In genomic region chr9:129080608-129081387, GRCh38 we compare ENCODE assay signal across 1 cellular context.
TF ChIP-seq lines count a peak whose summit lies in the region.

TSS of gene DOLPP1 (plus strand) at chr9:129081111. CDS start at chr9:129081132, 21 bp downstream.

TF ChIP-seq in HepG2, 621 proteins besides CTCF, POLR2A, EP300 and RAD21 (continued from another document and continues in another):
- TF ChIP-seq ARID4A (CRISPR knock-in tag; IDR thresholded peaks at IDR 0.05; ENCODE audit: borderline replicate concordance) (peak; percentile 98), RAD51 (IDR thresholded peaks at IDR 0.05; ENCODE audit: borderline replicate concordance) (no peak), NR2F6 (IDR thresholded peaks at IDR 0.05) (no peak), NR2F6 (CRISPR knock-in tag; IDR thresholded peaks at IDR 0.05) (no peak), LCORL (IDR thresholded peaks at IDR 0.05) (no peak), LCORL (CRISPR knock-in tag; IDR thresholded peaks at IDR 0.05) (peak; percentile 65; the same call in 1 of the 2 replicates), ZNF274 (CRISPR knock-in tag; IDR thresholded peaks at IDR 0.05) (no peak), GATAD2A (CRISPR knock-in tag; IDR thresholded peaks at IDR 0.05) (no peak), BRCA1 (CRISPR knock-in tag; IDR thresholded peaks at IDR 0.05) (no peak), NKX3-1 (CRISPR knock-in tag; IDR thresholded peaks at IDR 0.05) (no peak), HNRNPH1 (optimal IDR thresholded peaks at IDR 0.05; ENCODE audit: low read depth, low read length) (no peak), ZNF256 (CRISPR knock-in tag; conservative IDR thresholded peaks at IDR 0.05) (no peak), ZNF3 (CRISPR knock-in tag; IDR thresholded peaks at IDR 0.05) (no peak), ZNF552 (CRISPR knock-in tag; IDR thresholded peaks at IDR 0.05; ENCODE audit: borderline replicate concordance) (no peak), ZNF335 (CRISPR knock-in tag; IDR thresholded peaks at IDR 0.05) (0 out of 2 replicates have a peak, but pooled peaks have one; percentile 39), GTF3A (CRISPR knock-in tag; conservative IDR thresholded peaks at IDR 0.05) (no peak), ZNF143 (CRISPR knock-in tag; IDR thresholded peaks at IDR 0.05) (no peak), SMYD3 (CRISPR knock-in tag; IDR thresholded peaks at IDR 0.05) (no peak), ZNF180 (CRISPR knock-in tag; IDR thresholded peaks at IDR 0.05; ENCODE audit: borderline replicate concordance, low read depth) (no peak), PHF8 (CRISPR knock-in tag; IDR thresholded peaks at IDR 0.05) (peak; percentile 91), PTBP1 (IDR thresholded peaks at IDR 0.05; ENCODE audit: low read depth, low read length, poor library complexity, severe bottlenecking) (no peak)
- TF ChIP-seq, protein P1, sequence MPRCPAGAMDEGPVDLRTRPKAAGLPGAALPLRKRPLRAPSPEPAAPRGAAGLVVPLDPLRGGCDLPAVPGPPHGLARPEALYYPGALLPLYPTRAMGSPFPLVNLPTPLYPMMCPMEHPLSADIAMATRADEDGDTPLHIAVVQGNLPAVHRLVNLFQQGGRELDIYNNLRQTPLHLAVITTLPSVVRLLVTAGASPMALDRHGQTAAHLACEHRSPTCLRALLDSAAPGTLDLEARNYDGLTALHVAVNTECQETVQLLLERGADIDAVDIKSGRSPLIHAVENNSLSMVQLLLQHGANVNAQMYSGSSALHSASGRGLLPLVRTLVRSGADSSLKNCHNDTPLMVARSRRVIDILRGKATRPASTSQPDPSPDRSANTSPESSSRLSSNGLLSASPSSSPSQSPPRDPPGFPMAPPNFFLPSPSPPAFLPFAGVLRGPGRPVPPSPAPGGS (CRISPR knock-in tag; IDR thresholded peaks at IDR 0.05): no peak; the same call in 1 of the 2 replicates
- TF ChIP-seq, protein P2, sequence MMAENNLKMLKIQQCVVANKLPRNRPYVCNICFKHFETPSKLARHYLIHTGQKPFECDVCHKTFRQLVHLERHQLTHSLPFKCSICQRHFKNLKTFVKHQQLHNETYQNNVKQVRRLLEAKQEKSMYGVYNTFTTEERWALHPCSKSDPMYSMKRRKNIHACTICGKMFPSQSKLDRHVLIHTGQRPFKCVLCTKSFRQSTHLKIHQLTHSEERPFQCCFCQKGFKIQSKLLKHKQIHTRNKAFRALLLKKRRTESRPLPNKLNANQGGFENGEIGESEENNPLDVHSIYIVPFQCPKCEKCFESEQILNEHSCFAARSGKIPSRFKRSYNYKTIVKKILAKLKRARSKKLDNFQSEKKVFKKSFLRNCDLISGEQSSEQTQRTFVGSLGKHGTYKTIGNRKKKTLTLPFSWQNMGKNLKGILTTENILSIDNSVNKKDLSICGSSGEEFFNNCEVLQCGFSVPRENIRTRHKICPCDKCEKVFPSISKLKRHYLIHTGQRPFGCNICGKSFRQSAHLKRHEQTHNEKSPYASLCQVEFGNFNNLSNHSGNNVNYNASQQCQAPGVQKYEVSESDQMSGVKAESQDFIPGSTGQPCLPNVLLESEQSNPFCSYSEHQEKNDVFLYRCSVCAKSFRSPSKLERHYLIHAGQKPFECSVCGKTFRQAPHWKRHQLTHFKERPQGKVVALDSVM (CRISPR knock-in tag; IDR thresholded peaks at IDR 0.05): no peak
- TF ChIP-seq, protein P3, sequence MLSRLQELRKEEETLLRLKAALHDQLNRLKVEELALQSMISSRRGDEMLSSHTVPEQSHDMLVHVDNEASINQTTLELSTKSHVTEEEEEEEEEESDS (CRISPR knock-in tag; IDR thresholded peaks at IDR 0.05; ENCODE audit: borderline replicate concordance): no peak
- TF ChIP-seq, protein P4, sequence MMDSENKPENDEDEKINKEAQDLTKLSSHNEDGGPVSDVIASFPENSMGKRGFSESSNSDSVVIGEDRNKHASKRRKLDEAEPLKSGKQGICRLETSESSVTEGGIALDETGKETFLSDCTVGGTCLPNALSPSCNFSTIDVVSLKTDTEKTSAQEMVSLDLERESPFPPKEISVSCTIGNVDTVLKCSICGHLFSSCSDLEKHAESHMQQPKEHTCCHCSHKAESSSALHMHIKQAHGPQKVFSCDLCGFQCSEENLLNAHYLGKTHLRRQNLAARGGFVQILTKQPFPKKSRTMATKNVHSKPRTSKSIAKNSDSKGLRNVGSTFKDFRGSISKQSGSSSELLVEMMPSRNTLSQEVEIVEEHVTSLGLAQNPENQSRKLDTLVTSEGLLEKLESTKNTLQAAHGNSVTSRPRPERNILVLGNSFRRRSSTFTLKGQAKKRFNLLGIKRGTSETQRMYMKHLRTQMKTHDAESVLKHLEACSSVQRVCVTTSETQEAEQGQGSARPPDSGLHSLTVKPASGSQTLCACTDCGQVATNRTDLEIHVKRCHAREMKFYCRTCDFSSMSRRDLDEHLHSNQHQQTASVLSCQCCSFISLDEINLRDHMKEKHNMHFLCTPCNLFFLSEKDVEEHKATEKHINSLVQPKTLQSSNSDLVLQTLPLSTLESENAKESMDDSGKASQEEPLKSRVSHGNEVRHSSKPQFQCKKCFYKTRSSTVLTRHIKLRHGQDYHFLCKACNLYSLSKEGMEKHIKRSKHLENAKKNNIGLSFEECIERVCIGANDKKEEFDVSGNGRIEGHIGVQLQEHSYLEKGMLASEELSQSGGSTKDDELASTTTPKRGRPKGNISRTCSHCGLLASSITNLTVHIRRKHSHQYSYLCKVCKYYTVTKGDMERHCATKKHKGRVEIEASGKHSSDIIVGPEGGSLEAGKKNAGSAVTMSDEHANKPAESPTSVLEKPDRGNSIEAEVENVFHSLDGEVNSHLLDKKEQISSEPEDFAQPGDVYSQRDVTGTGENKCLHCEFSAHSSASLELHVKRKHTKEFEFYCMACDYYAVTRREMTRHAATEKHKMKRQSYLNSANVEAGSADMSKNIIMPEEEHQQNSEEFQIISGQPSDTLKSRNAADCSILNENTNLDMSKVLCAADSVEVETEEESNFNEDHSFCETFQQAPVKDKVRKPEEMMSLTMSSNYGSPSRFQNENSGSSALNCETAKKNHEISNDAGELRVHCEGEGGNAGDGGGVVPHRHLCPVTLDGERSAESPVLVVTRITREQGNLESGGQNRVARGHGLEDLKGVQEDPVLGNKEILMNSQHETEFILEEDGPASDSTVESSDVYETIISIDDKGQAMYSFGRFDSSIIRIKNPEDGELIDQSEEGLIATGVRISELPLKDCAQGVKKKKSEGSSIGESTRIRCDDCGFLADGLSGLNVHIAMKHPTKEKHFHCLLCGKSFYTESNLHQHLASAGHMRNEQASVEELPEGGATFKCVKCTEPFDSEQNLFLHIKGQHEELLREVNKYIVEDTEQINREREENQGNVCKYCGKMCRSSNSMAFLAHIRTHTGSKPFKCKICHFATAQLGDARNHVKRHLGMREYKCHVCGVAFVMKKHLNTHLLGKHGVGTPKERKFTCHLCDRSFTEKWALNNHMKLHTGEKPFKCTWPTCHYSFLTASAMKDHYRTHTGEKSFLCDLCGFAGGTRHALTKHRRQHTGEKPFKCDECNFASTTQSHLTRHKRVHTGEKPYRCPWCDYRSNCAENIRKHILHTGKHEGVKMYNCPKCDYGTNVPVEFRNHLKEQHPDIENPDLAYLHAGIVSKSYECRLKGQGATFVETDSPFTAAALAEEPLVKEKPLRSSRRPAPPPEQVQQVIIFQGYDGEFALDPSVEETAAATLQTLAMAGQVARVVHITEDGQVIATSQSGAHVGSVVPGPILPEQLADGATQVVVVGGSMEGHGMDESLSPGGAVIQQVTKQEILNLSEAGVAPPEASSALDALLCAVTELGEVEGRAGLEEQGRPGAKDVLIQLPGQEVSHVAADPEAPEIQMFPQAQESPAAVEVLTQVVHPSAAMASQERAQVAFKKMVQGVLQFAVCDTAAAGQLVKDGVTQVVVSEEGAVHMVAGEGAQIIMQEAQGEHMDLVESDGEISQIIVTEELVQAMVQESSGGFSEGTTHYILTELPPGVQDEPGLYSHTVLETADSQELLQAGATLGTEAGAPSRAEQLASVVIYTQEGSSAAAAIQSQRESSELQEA (CRISPR knock-in tag; IDR thresholded peaks at IDR 0.05; ENCODE audit: not compliant biosample characterization): no peak
- TF ChIP-seq, protein P5, sequence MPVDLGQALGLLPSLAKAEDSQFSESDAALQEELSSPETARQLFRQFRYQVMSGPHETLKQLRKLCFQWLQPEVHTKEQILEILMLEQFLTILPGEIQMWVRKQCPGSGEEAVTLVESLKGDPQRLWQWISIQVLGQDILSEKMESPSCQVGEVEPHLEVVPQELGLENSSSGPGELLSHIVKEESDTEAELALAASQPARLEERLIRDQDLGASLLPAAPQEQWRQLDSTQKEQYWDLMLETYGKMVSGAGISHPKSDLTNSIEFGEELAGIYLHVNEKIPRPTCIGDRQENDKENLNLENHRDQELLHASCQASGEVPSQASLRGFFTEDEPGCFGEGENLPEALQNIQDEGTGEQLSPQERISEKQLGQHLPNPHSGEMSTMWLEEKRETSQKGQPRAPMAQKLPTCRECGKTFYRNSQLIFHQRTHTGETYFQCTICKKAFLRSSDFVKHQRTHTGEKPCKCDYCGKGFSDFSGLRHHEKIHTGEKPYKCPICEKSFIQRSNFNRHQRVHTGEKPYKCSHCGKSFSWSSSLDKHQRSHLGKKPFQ (CRISPR knock-in tag; IDR thresholded peaks at IDR 0.05; ENCODE audit: insufficient replicate concordance): peak; percentile 49
- TF ChIP-seq, protein P6, sequence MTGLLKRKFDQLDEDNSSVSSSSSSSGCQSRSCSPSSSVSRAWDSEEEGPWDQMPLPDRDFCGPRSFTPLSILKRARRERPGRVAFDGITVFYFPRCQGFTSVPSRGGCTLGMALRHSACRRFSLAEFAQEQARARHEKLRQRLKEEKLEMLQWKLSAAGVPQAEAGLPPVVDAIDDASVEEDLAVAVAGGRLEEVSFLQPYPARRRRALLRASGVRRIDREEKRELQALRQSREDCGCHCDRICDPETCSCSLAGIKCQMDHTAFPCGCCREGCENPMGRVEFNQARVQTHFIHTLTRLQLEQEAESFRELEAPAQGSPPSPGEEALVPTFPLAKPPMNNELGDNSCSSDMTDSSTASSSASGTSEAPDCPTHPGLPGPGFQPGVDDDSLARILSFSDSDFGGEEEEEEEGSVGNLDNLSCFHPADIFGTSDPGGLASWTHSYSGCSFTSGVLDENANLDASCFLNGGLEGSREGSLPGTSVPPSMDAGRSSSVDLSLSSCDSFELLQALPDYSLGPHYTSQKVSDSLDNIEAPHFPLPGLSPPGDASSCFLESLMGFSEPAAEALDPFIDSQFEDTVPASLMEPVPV (CRISPR knock-in tag; IDR thresholded peaks at IDR 0.05): peak; percentile 69; the same call in 1 of the 2 replicates
- TF ChIP-seq, protein P7, sequence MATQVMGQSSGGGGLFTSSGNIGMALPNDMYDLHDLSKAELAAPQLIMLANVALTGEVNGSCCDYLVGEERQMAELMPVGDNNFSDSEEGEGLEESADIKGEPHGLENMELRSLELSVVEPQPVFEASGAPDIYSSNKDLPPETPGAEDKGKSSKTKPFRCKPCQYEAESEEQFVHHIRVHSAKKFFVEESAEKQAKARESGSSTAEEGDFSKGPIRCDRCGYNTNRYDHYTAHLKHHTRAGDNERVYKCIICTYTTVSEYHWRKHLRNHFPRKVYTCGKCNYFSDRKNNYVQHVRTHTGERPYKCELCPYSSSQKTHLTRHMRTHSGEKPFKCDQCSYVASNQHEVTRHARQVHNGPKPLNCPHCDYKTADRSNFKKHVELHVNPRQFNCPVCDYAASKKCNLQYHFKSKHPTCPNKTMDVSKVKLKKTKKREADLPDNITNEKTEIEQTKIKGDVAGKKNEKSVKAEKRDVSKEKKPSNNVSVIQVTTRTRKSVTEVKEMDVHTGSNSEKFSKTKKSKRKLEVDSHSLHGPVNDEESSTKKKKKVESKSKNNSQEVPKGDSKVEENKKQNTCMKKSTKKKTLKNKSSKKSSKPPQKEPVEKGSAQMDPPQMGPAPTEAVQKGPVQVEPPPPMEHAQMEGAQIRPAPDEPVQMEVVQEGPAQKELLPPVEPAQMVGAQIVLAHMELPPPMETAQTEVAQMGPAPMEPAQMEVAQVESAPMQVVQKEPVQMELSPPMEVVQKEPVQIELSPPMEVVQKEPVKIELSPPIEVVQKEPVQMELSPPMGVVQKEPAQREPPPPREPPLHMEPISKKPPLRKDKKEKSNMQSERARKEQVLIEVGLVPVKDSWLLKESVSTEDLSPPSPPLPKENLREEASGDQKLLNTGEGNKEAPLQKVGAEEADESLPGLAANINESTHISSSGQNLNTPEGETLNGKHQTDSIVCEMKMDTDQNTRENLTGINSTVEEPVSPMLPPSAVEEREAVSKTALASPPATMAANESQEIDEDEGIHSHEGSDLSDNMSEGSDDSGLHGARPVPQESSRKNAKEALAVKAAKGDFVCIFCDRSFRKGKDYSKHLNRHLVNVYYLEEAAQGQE (IDR thresholded peaks at IDR 0.05; ENCODE audit: borderline replicate concordance in 1 of 2, low read depth in 1 of 2, low read length in 2 of 2): no peak
- TF ChIP-seq, protein P8, sequence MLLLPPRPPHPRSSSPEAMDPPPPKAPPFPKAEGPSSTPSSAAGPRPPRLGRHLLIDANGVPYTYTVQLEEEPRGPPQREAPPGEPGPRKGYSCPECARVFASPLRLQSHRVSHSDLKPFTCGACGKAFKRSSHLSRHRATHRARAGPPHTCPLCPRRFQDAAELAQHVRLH (CRISPR knock-in tag; IDR thresholded peaks at IDR 0.05; ENCODE audit: borderline replicate concordance, low read depth): no peak
